7 cellular contexts compared by ENCODE assay signal in the genomic region with DNA sequence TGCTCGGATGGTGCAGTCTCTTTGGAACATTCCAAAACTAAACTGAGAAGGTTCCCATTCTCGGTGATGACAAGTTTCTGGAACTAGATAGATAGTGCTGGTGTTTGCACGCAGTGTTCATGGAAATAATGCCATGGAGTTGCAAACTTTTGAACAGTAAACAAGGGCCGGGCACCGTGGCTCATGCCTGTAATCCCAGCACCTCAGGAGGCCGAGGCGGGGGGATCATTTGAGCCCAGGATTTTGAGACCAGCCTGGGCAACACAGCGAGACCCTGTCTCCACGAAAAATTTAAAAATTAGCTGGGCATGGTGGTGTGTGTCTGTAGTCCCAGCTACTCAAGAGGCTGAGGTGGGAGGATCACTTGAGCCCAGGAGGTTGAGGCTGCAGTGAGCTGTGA.
A peak's percentile ranks its signal among the peaks of the same experiment; 100 is the strongest.
DNase-seq lines count a peak whose midpoint lies in the region; ATAC-seq and TF ChIP-seq lines count a peak whose summit lies in the region.
"Not testable (repeated sequence)": the region's sequence is repeated elsewhere in the genome, so short reads cannot be mapped to it uniquely, and the experiment has no call there.

No MANE protein-coding gene starts in this region.

- H3K27ac Mint-ChIP-seq in T-helper 17 cell: peak overlapping the region; percentile 19
- not testable (repeated sequence) for H3K27ac Mint-ChIP-seq in activated T-cell treated with anti-CD3 and anti-CD28 coated beads, Interleukin-2, amount 50 U/mL, for 24 hours; activated naive CD8-positive, alpha-beta T cell treated with anti-CD3 and anti-CD28 coated beads, Interleukin-2, amount 10 ng/mL, durations not matched to agents 7 days and 5 days

- peaks cover 12% of the 10 kb centered on the region for H3K4me1 Mint-ChIP-seq in T-helper 17 cell
- H3K4me1 Mint-ChIP-seq in activated T-cell treated with anti-CD3 and anti-CD28 coated beads, Interleukin-2, amount 50 U/mL, for 24 hours (ENCODE audit: low read depth): peaks cover 46% of the 10 kb centered on the region
- peaks cover 18% of the 10 kb centered on the region for H3K4me1 Mint-ChIP-seq in activated naive CD8-positive, alpha-beta T cell treated with anti-CD3 and anti-CD28 coated beads, Interleukin-2, amount 10 ng/mL, durations not matched to agents 7 days and 5 days

- H3K4me3 Mint-ChIP-seq in T-helper 17 cell; activated T-cell treated with anti-CD3 and anti-CD28 coated beads, Interleukin-2, amount 50 U/mL, for 24 hours: not testable (repeated sequence)
- H3K4me3 Mint-ChIP-seq in activated naive CD8-positive, alpha-beta T cell treated with anti-CD3 and anti-CD28 coated beads, Interleukin-2, amount 10 ng/mL, durations not matched to agents 7 days and 5 days: peak overlapping the region; percentile 5

- H3K4me1 ChIP-seq in right atrium auricular region (peaks cover 0 to 54% of the 10 kb centered on the region in 2 donors), sigmoid colon (peaks cover 0 to 39% (median 31%) of the 10 kb centered on the region in 4 donors)

- intact Hi-C loops in sigmoid colon (cut with DNase I): not testable (repeated sequence)

- POLR2A ChIA-PET in activated naive CD8-positive, alpha-beta T cell treated with anti-CD3 and anti-CD28 coated beads, Interleukin-2, amount 10 ng/mL, durations not matched to agents 7 days and 5 days (lab: Charles Lee): interaction anchor here (0.7 to 10.5 kb wide), 3 partner anchors 14 to 130 kb away, joined by 3 to 207 read pairs (median 6); a partner anchor contains a TSS

- TF ChIP-seq CTCF in fibroblast of pulmonary artery (IDR thresholded peaks at IDR 0.05; ENCODE audit: low read length, missing control alignments); right atrium auricular region (IDR thresholded peaks at IDR 0.05); sigmoid colon (IDR thresholded peaks at IDR 0.05): not testable (repeated sequence)

- not testable (repeated sequence) for H3K36me3 ChIP-seq in right atrium auricular region, sigmoid colon

- DNase-seq in GM04503 (ENCODE audit: low read depth): peak; percentile 39
- not testable (repeated sequence) for DNase-seq in T-helper 17 cell; activated naive CD8-positive, alpha-beta T cell treated with anti-CD3 and anti-CD28 coated beads, Interleukin-2, amount 10 ng/mL, durations not matched to agents 7 days and 5 days; right atrium auricular region (ENCODE audit: low spot score); sigmoid colon
- peak; percentile 26 for DNase-seq in activated T-cell treated with anti-CD3 and anti-CD28 coated beads, Interleukin-2, amount 50 U/mL, for 24 hours
- peak; percentile 44 for DNase-seq in fibroblast of pulmonary artery (ENCODE audit: low read depth)

- TF ChIP-seq POLR2A in sigmoid colon (IDR thresholded peaks at IDR 0.05): not testable (repeated sequence)

- H3K9me3 Mint-ChIP-seq in activated T-cell treated with anti-CD3 and anti-CD28 coated beads, Interleukin-2, amount 50 U/mL, for 24 hours; activated naive CD8-positive, alpha-beta T cell treated with anti-CD3 and anti-CD28 coated beads, Interleukin-2, amount 10 ng/mL, durations not matched to agents 7 days and 5 days: not testable (repeated sequence)

- H3K36me3 Mint-ChIP-seq in T-helper 17 cell (ENCODE audit: low read depth); activated T-cell treated with anti-CD3 and anti-CD28 coated beads, Interleukin-2, amount 50 U/mL, for 24 hours (ENCODE audit: low read depth); activated naive CD8-positive, alpha-beta T cell treated with anti-CD3 and anti-CD28 coated beads, Interleukin-2, amount 10 ng/mL, durations not matched to agents 7 days and 5 days: not testable (repeated sequence)

- ATAC-seq in T-helper 17 cell; activated naive CD8-positive, alpha-beta T cell treated with anti-CD3 and anti-CD28 coated beads, Interleukin-2, amount 10 ng/mL, durations not matched to agents 7 days and 5 days (ENCODE audit: low read depth): not testable (repeated sequence)

- not testable (repeated sequence) for H3K27me3 Mint-ChIP-seq in T-helper 17 cell; activated naive CD8-positive, alpha-beta T cell treated with anti-CD3 and anti-CD28 coated beads, Interleukin-2, amount 10 ng/mL, durations not matched to agents 7 days and 5 days
- H3K27me3 Mint-ChIP-seq in activated T-cell treated with anti-CD3 and anti-CD28 coated beads, Interleukin-2, amount 50 U/mL, for 24 hours: peaks cover 17% of the 10 kb centered on the region

- H3K9me3 ChIP-seq in T-helper 17 cell (ENCODE audit: control insufficient read depth, low read length, poor library complexity, severe bottlenecking); right atrium auricular region; sigmoid colon: not testable (repeated sequence)

- TF ChIP-seq EP300 in sigmoid colon (IDR thresholded peaks at IDR 0.05): not testable (repeated sequence)

- not testable (repeated sequence) for H3K4me3 ChIP-seq in fibroblast of pulmonary artery (replicated peaks; ENCODE audit: low read depth, low read length); right atrium auricular region; sigmoid colon

- H3K27ac ChIP-seq in right atrium auricular region: peak overlapping the region; percentile 31 to 49
- H3K27ac ChIP-seq in sigmoid colon: peak overlapping the region in 3 of 4 donors; percentile 35 to 53 (median 36)

- not testable (repeated sequence) for H3K27me3 ChIP-seq in right atrium auricular region, sigmoid colon

- WGBS in sigmoid colon, 2 donors: 77 to 89% methylated on average over 9 of the region's 9 CpGs
